ENCODE assay signal across 23 cellular contexts in genomic region chr10:11593612-11594011, GRCh38. TPM values are rescaled to one million over a fixed set of nuclear protein-coding genes. Genes with fewer than 3 reads are reported as not detected.
DNase-seq lines count a peak whose midpoint lies in the region; ATAC-seq and TF ChIP-seq lines count a peak whose summit lies in the region.
"Had no signal": no experiment of that assay in that cellular context is flagged by ENCODE, and none has a peak within 500 bp of the region (broad histone marks: within the 10 kb centered on the region; RNA-seq: fewer than 3 reads in every experiment).

No MANE protein-coding gene starts in this region.

- H2AFZ ChIP-seq in Karpas-422 (ENCODE audit: low read length) = no peak overlapping the region
- H2AFZ ChIP-seq: GM23338 had no signal

- H3K4me2 ChIP-seq in Karpas-422 (ENCODE audit: low read depth, low read length, poor library complexity, severe bottlenecking) = no peak overlapping the region
- H3K4me2 ChIP-seq: GM23338 had no signal

- no peaks in the 10 kb centered on the region for H3K9me3 ChIP-seq in Karpas-422 (ENCODE audit: low read length)
- H3K9me3 ChIP-seq in lower lobe of right lung = no peaks in the 10 kb centered on the region
- H3K9me3 ChIP-seq in subcutaneous abdominal adipose tissue (ENCODE audit: control insufficient read depth in 5 of 5, low read length in 5 of 5) = no peaks in the 10 kb centered on the region
- H3K9me3 ChIP-seq: Caco-2, SJSA1 had no signal

- peak overlapping the region; percentile 71; the same call in 1 of the 2 replicates for H3K27ac ChIP-seq in Karpas-422 (ENCODE audit: low read length)
- no peak overlapping the region for H3K27ac ChIP-seq in lower lobe of right lung
- peak overlapping the region; percentile 77 for H3K27ac ChIP-seq in subcutaneous abdominal adipose tissue (ENCODE audit: low read depth, low read length)
- H3K27ac ChIP-seq: SJSA1 had no signal

- intact Hi-C loops in lower lobe of right lung (cut with DNase I) (no loop called here), head of caudate nucleus (cut with DNase I) (no loop called here)

- H3K4me1 ChIP-seq in Karpas-422 (ENCODE audit: low read length) (peaks cover 91% of the 10 kb centered on the region), lower lobe of right lung (peaks cover 8% of the 10 kb centered on the region), subcutaneous abdominal adipose tissue (ENCODE audit: control insufficient read depth in 5 of 5, insufficient read depth in 5 of 5, low read length in 5 of 5) (peaks cover 0 to 34% (median 20%) of the 10 kb centered on the region in 5 donors)
- H3K4me1 ChIP-seq: SJSA1 had no signal

- H3K79me2 ChIP-seq in Karpas-422 (ENCODE audit: low read length) = peaks cover 99% of the 10 kb centered on the region

- H3K27me3 ChIP-seq in Karpas-422 (ENCODE audit: low read length) (no peaks in the 10 kb centered on the region), lower lobe of right lung (ENCODE audit: low read depth) (no peaks in the 10 kb centered on the region), subcutaneous abdominal adipose tissue (ENCODE audit: control insufficient read depth in 5 of 5, insufficient read depth in 4 of 5, low read length in 5 of 5) (no peaks in the 10 kb centered on the region)
- H3K27me3 ChIP-seq: SJSA1 had no signal

- H3K4me3 ChIP-seq in Karpas-422 (ENCODE audit: low read length) (no peak overlapping the region), lower lobe of right lung (no peak overlapping the region), subcutaneous abdominal adipose tissue (ENCODE audit: low read depth in 1 of 5, low read length in 5 of 5) (no peak overlapping the region)
- H3K4me3 ChIP-seq: GM23338, SJSA1 had no signal

- no peaks in the 10 kb centered on the region for H4K20me1 ChIP-seq in Karpas-422 (ENCODE audit: insufficient read depth, low read depth, low read length)

- H3K9me2 ChIP-seq in Karpas-422 (replicated peaks; ENCODE audit: insufficient read depth, low read length) = no peaks in the 10 kb centered on the region

- ATAC-seq in lower lobe of right lung (peak; percentile 32 to 73), HG02763 (IDR thresholded peaks at IDR 0.05; ENCODE audit: unreplicated experiment) (no peak)
- ATAC-seq: CD8-positive, alpha-beta T cell; GM23338 had no signal

- H3K9ac ChIP-seq in Karpas-422 (ENCODE audit: low read length) = no peak overlapping the region
- no peak overlapping the region for H3K9ac ChIP-seq in subcutaneous abdominal adipose tissue (ENCODE audit: low read length in 5 of 5)

- TF ChIP-seq CTCF in lower lobe of right lung (IDR thresholded peaks at IDR 0.05) = no peak
- no peak for TF ChIP-seq CTCF in GM13977 (IDR thresholded peaks at IDR 0.05; ENCODE audit: extremely low read depth, insufficient read depth, missing control alignments)

- H3K36me3 ChIP-seq in Karpas-422 (ENCODE audit: insufficient read depth, low read length) = peaks cover 54% of the 10 kb centered on the region
- no peaks in the 10 kb centered on the region for H3K36me3 ChIP-seq in lower lobe of right lung
- H3K36me3 ChIP-seq in subcutaneous abdominal adipose tissue (ENCODE audit: control insufficient read depth in 5 of 5, insufficient read depth in 5 of 5, low read length in 5 of 5) = no peaks in the 10 kb centered on the region

- peak; percentile 52 for DNase-seq in D341Med (ENCODE audit: low spot score)
- DNase-seq in Karpas-422 = no peak
- DNase-seq in lower lobe of right lung = no peak
- DNase-seq in GM13977 (ENCODE audit: low spot score) = no peak
- no peak for DNase-seq in head of caudate nucleus
- DNase-seq: C1 segment of cervical spinal cord; Caco-2; CD8-positive, alpha-beta T cell; DMS79 treated with DMSO at 0.1 percent for 48 hours; GF-D8; H9; KG1; MM.1S; NCI-H1048; NCI-H1694; NCI-H2029 treated with DMSO at 0.1 percent for 48 hours; NCI-H526 treated with DMSO at 0.1 percent for 48 hours; Right ventricle myocardium superior; RPMI8226 had no signal

- in situ Hi-C loops in GM13977 (cut with MboI; ENCODE audit: low pct_unique_long_range_greater_than_20kb, low sequenced_read_pairs, unreplicated experiment) = no loop called here

RNA-seq across cellular contexts. Expression of gene USP6NL, which starts 17.8 kb away (rescaled TPM):
- total RNA-seq in Karpas-422 (2014; rRNA removed; shearing (Covaris generic); ENCODE audit: low replicate concordance) = 54.3 and 63.9 TPM in 2 replicates
- total RNA-seq in lower lobe of right lung = 20.0 TPM
